ENCODE assay signal across 7 cellular contexts in the genomic region with DNA sequence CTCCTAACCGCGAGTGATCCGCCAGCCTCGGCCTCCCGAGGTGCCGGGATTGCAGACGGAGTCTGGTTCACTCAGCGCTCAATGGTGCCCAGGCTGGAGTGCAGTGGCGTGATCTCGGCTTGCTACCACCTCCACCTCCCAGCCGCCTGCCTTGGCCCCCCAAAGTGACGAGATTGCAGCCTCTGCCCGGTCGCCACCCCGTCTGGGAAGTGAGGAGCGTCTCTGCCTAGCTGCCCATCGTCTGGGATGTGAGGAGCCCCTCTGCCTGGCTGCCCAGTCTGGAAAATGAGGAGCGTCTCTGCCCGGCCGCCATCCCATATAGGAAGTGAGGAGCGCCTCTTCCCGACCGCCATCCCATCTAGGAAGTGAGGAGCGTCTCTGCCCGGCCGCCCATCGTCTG. TPM values are rescaled to one million over a fixed set of nuclear protein-coding genes. Genes with fewer than 3 reads are reported as not detected.
"Had no signal": no experiment of that assay in that cellular context is flagged by ENCODE, and none has a peak within 500 bp of the region (broad histone marks: within the 10 kb centered on the region; RNA-seq: fewer than 3 reads in every experiment).

No MANE protein-coding gene starts in this region.

RNA-seq across cellular contexts. Expression of gene SPZ1, which starts 19.0 kb away (rescaled TPM):
- total RNA-seq: GM23248, GM23338, H1, H4, H7, H9, HFFc6 had no signal
